In the genomic region with DNA sequence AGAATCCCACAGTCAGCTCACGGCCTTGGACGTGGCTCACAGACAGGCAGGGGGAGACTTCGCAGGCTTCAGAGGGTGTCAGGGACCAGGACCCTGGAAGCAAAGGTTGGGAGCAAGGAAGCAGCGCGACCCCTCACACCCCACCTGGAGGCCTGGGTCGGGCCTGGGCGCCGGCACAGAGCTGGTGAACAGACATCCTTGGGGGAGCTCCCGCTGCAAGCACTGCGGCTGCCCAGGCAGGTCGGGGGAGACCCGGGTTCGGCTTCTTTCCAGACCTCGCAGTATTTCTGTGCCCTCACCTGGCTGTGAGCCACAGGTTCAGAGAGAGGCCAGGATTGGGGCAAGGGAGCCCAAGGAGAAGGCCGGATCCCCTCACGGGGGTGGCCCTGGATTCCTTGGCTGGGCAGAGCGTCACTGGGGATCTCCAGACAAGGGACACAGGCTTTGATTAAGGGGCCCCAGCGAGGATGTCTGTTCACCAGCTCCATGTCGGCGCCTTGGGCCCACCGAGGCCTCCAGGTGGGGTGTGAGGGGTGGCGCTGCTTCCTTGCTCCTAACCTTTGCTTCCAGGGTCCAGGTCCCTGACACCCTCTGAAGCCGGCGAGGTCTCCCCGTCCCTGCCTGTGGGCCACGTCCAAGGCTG, we compare ENCODE assay signal across 37 cellular contexts. TPM values are rescaled to one million over a fixed set of nuclear protein-coding genes. Genes with fewer than 3 reads are reported as not detected.
DNase-seq lines count a peak whose midpoint lies in the region; ATAC-seq and TF ChIP-seq lines count a peak whose summit lies in the region.
"Had no signal": no experiment of that assay in that cellular context is flagged by ENCODE, and none has a peak within 500 bp of the region (broad histone marks: within the 10 kb centered on the region; RNA-seq: fewer than 3 reads in every experiment).

No MANE protein-coding gene starts in this region.

- H3K27ac ChIP-seq in foreskin keratinocyte (peak overlapping the region; percentile 41), mesendoderm (ENCODE audit: low read depth, low read length) (no peak overlapping the region), suprapubic skin (no peak overlapping the region), upper lobe of right lung (no peak overlapping the region)
- H3K27ac ChIP-seq in naive thymus-derived CD4-positive, alpha-beta T cell (ENCODE audit: low read depth, low read length): no peak overlapping the region
- H3K27ac ChIP-seq: C4-2B, GM23248, heart left ventricle, left ventricle myocardium inferior, upper lobe of left lung had no signal

- no peaks in the 10 kb centered on the region for H3K36me3 Mint-ChIP-seq in naive thymus-derived CD4-positive, alpha-beta T cell
- H3K36me3 Mint-ChIP-seq: IgD-negative memory B cell had no signal

- TF ChIP-seq EP300 in suprapubic skin (IDR thresholded peaks at IDR 0.05): no peak

- peak overlapping the region; percentile 83 for H3K4ac ChIP-seq in mesendoderm (ENCODE audit: low read depth, low read length)

- no peaks in the 10 kb centered on the region for H3K79me2 ChIP-seq in mesendoderm (ENCODE audit: control insufficient read depth, insufficient read depth, low read length)

- peak overlapping the region; percentile 5 for H2BK5ac ChIP-seq in mesendoderm (ENCODE audit: low read length)

- peak; percentile 59 for DNase-seq in activated effector memory CD4-positive, alpha-beta T cell treated with anti-CD3 and anti-CD28 coated beads, Interleukin-2, amount 50 U/mL, for 16 hours
- DNase-seq in activated effector memory CD4-positive, alpha-beta T cell treated with Interleukin-2 at 50 U/mL for 16 hours: no peak
- DNase-seq in foreskin keratinocyte (no peak), mesendoderm (no peak), suprapubic skin (ENCODE audit: low spot score in 2 of 2) (no peak), upper lobe of right lung (no peak)
- DNase-seq in naive thymus-derived CD4-positive, alpha-beta T cell: no peak
- DNase-seq in activated CD4-positive, alpha-beta T cell treated with anti-CD3 and anti-CD28 coated beads, Interleukin-2, amount 50 U/mL, for 4 hours: no peak
- DNase-seq: 8988T; activated CD4-positive, alpha-beta T cell treated with anti-CD3 and anti-CD28 coated beads for 4 hours; activated naive CD4-positive, alpha-beta T cell treated with anti-CD3 and anti-CD28 coated beads for 36 hours; activated T-cell treated with anti-CD3 and anti-CD28 coated beads, Interleukin-2, amount 50 U/mL, for 4 hours; central memory CD4-positive, alpha-beta T cell; DMS79; effector memory CD8-positive, alpha-beta T cell; erythroblast; GDM1; GM23248; heart left ventricle; left ventricle myocardium inferior; MV-4-11; NCI-H1436 treated with DMSO at 0.1 percent for 48 hours; NCI-H446; NCI-H774; SIG-M5; stimulated activated naive B cell treated with anti-CD40 and anti-IgM and Interleukin-4, amounts not matched to agents 10 μg/mL and 1 μg/mL and 100 μg/mL, for 72 hours; substantia nigra; SW 1271 had no signal

- no peaks in the 10 kb centered on the region for H3K9me3 ChIP-seq in suprapubic skin
- no peaks in the 10 kb centered on the region for H3K9me3 ChIP-seq in upper lobe of right lung
- no peaks in the 10 kb centered on the region for H3K9me3 ChIP-seq in naive thymus-derived CD4-positive, alpha-beta T cell (ENCODE audit: control insufficient read depth in 2 of 3, low read length in 3 of 3)
- H3K9me3 ChIP-seq: upper lobe of left lung had no signal

- peak overlapping the region; percentile 64 for H3K18ac ChIP-seq in mesendoderm (ENCODE audit: low read length)

- H3K4me3 ChIP-seq in mesendoderm (ENCODE audit: low read length) (peak overlapping the region; percentile 1), suprapubic skin (peak overlapping the region; percentile 21), upper lobe of right lung (no peak overlapping the region)
- no peak overlapping the region for H3K4me3 ChIP-seq in naive thymus-derived CD4-positive, alpha-beta T cell (ENCODE audit: low read length)
- H3K4me3 ChIP-seq: GM23248, heart left ventricle, left ventricle myocardium inferior, upper lobe of left lung had no signal

- ATAC-seq in foreskin keratinocyte (no peak), upper lobe of right lung (no peak)
- ATAC-seq in naive thymus-derived CD4-positive, alpha-beta T cell: no peak
- ATAC-seq: activated T-cell treated with anti-CD3 and anti-CD28 coated beads, Interleukin-2, amount 50 U/mL, for 4 hours; effector memory CD8-positive, alpha-beta T cell; stimulated activated naive B cell treated with anti-CD40 and anti-IgM and Interleukin-4, amounts not matched to agents 10 μg/mL and 1 μg/mL and 100 μg/mL, for 72 hours had no signal

- H3K23ac ChIP-seq in mesendoderm (ENCODE audit: low read length): peak overlapping the region; percentile 89

- no peak overlapping the region for H3K4me3 Mint-ChIP-seq in naive thymus-derived CD4-positive, alpha-beta T cell
- H3K4me3 Mint-ChIP-seq: activated naive CD4-positive, alpha-beta T cell treated with anti-CD3 and anti-CD28 coated beads for 36 hours; activated T-cell treated with anti-CD3 and anti-CD28 coated beads, Interleukin-2, amount 50 U/mL, for 4 hours; effector memory CD8-positive, alpha-beta T cell; IgD-negative memory B cell; stimulated activated naive B cell treated with anti-CD40 and anti-IgM and Interleukin-4, amounts not matched to agents 10 μg/mL and 1 μg/mL and 100 μg/mL, for 72 hours had no signal

- H3K4me1 Mint-ChIP-seq in naive thymus-derived CD4-positive, alpha-beta T cell: peaks cover 0 to 2% (median 0%) of the 10 kb centered on the region in 7 donors
- H3K4me1 Mint-ChIP-seq: IgD-negative memory B cell had no signal

- H3K27me3 Mint-ChIP-seq in naive thymus-derived CD4-positive, alpha-beta T cell: peaks cover 4 to 20% (median 6%) of the 10 kb centered on the region in 5 donors

- H3K56ac ChIP-seq in mesendoderm (ENCODE audit: low read length): peak overlapping the region; percentile 88

- H3K4me2 ChIP-seq in mesendoderm (ENCODE audit: low read length): peak overlapping the region; percentile 39

- POLR2A ChIA-PET in naive thymus-derived CD4-positive, alpha-beta T cell (lab: Charles Lee): no interaction called here

- H3K4me1 ChIP-seq in foreskin keratinocyte: peaks cover 14% of the 10 kb centered on the region
- peaks cover 4% of the 10 kb centered on the region for H3K4me1 ChIP-seq in mesendoderm (ENCODE audit: control insufficient read depth, low read depth, low read length)
- peaks cover 27% of the 10 kb centered on the region for H3K4me1 ChIP-seq in suprapubic skin
- H3K4me1 ChIP-seq in upper lobe of right lung: no peaks in the 10 kb centered on the region
- no peaks in the 10 kb centered on the region for H3K4me1 ChIP-seq in naive thymus-derived CD4-positive, alpha-beta T cell (ENCODE audit: control insufficient read depth in 2 of 2, insufficient read depth in 2 of 2, low read length in 2 of 2)
- H3K4me1 ChIP-seq: upper lobe of left lung had no signal

- no peak overlapping the region for H4K5ac ChIP-seq in mesendoderm (ENCODE audit: low read length)

- intact Hi-C loops in upper lobe of right lung (cut with DNase I): no loop called here
- intact Hi-C loops in naive thymus-derived CD4-positive, alpha-beta T cell (cut with micrococcal nuclease): no loop called here

- H3K79me1 ChIP-seq in mesendoderm (ENCODE audit: low read length): no peaks in the 10 kb centered on the region

- H3K27me3 ChIP-seq in foreskin keratinocyte: no peaks in the 10 kb centered on the region
- H3K27me3 ChIP-seq in mesendoderm (ENCODE audit: insufficient read depth, low read length, poor library complexity): no peaks in the 10 kb centered on the region
- peaks cover 31% of the 10 kb centered on the region for H3K27me3 ChIP-seq in suprapubic skin
- H3K27me3 ChIP-seq in upper lobe of right lung: peaks cover 4% of the 10 kb centered on the region
- no peaks in the 10 kb centered on the region for H3K27me3 ChIP-seq in naive thymus-derived CD4-positive, alpha-beta T cell (ENCODE audit: control insufficient read depth in 2 of 2, insufficient read depth in 2 of 2, low read length in 2 of 2)
- H3K27me3 ChIP-seq: upper lobe of left lung had no signal

- no peaks in the 10 kb centered on the region for H3K36me3 ChIP-seq in mesendoderm (ENCODE audit: control insufficient read depth, insufficient read depth, low read length)
- H3K36me3 ChIP-seq in suprapubic skin: no peaks in the 10 kb centered on the region
- H3K36me3 ChIP-seq in upper lobe of right lung: no peaks in the 10 kb centered on the region
- no peaks in the 10 kb centered on the region for H3K36me3 ChIP-seq in naive thymus-derived CD4-positive, alpha-beta T cell (ENCODE audit: control insufficient read depth in 2 of 3, insufficient read depth in 3 of 3, low read length in 3 of 3)
- H3K36me3 ChIP-seq: heart left ventricle, left ventricle myocardium inferior, upper lobe of left lung had no signal

- CTCF ChIA-PET in naive thymus-derived CD4-positive, alpha-beta T cell (lab: Charles Lee): no interaction called here

- no CpG with 5 or more reads among the region's 26 CpGs for WGBS in mesendoderm (ENCODE audit: extremely low coverage, insufficient coverage, low lambda C conversion rate)
- WGBS in suprapubic skin: 25% methylated on average over 16 of the region's 26 CpGs

- peak overlapping the region; percentile 70 for H3K9ac ChIP-seq in mesendoderm (ENCODE audit: low read length)
- H3K9ac ChIP-seq: GM23248 had no signal

- peak overlapping the region; percentile 69 for H2AK5ac ChIP-seq in mesendoderm (ENCODE audit: low read length)

- H3K27ac Mint-ChIP-seq in naive thymus-derived CD4-positive, alpha-beta T cell: no peak overlapping the region
- H3K27ac Mint-ChIP-seq: activated naive CD4-positive, alpha-beta T cell treated with anti-CD3 and anti-CD28 coated beads for 36 hours; effector memory CD8-positive, alpha-beta T cell; IgD-negative memory B cell; stimulated activated naive B cell treated with anti-CD40 and anti-IgM and Interleukin-4, amounts not matched to agents 10 μg/mL and 1 μg/mL and 100 μg/mL, for 72 hours had no signal

- H2BK120ac ChIP-seq in mesendoderm (ENCODE audit: low read depth, low read length): no peak overlapping the region

- peaks cover 0 to 3% (median 0%) of the 10 kb centered on the region in 11 donors for H3K9me3 Mint-ChIP-seq in naive thymus-derived CD4-positive, alpha-beta T cell
- H3K9me3 Mint-ChIP-seq: activated naive CD4-positive, alpha-beta T cell treated with anti-CD3 and anti-CD28 coated beads for 36 hours; activated T-cell treated with anti-CD3 and anti-CD28 coated beads, Interleukin-2, amount 50 U/mL, for 4 hours; effector memory CD8-positive, alpha-beta T cell; IgD-negative memory B cell; stimulated activated naive B cell treated with anti-CD40 and anti-IgM and Interleukin-4, amounts not matched to agents 10 μg/mL and 1 μg/mL and 100 μg/mL, for 72 hours had no signal

- H2BK15ac ChIP-seq in mesendoderm (replicated peaks; ENCODE audit: low read depth): no peak overlapping the region

- H4K8ac ChIP-seq in mesendoderm (ENCODE audit: low read depth, low read length): no peak overlapping the region

- no peak for TF ChIP-seq POLR2A in suprapubic skin (IDR thresholded peaks at IDR 0.05)

- TF ChIP-seq CTCF in foreskin keratinocyte (conservative IDR thresholded peaks at IDR 0.05): no peak
- TF ChIP-seq CTCF in suprapubic skin (IDR thresholded peaks at IDR 0.05): no peak
- TF ChIP-seq CTCF in upper lobe of right lung (IDR thresholded peaks at IDR 0.05): no peak

RNA-seq across cellular contexts. Expression of a gene that starts 37.9 kb away (rescaled TPM):
- total RNA-seq in foreskin keratinocyte (not detected in 2 replicates), suprapubic skin (under 1 TPM in 3 of 4 donors, not detected in 1; 0.21 to 0.59 (median 0.32) TPM), upper lobe of right lung (0.23 TPM)
- polyA plus RNA-seq in foreskin keratinocyte: not detected in 2 replicates
- polyA plus RNA-seq in mesendoderm (2013, experiment 1 of 2): 1.7 TPM
- 1.5 TPM for polyA plus RNA-seq in mesendoderm (2013, experiment 2 of 2)
- total RNA-seq in naive thymus-derived CD4-positive, alpha-beta T cell: not detected
- polyA plus RNA-seq in naive thymus-derived CD4-positive, alpha-beta T cell: under 1 TPM in 1 of 2 donors, not detected in 1; 0.07 TPM
- total RNA-seq: activated CD8-positive, alpha-beta memory T cell treated with anti-CD3 and anti-CD28 coated beads for 36 hours; activated naive CD4-positive, alpha-beta T cell treated with anti-CD3 and anti-CD28 coated beads for 36 hours; activated T-cell treated with anti-CD3 and anti-CD28 coated beads, Interleukin-2, amount 50 U/mL, for 4 hours; GM23248; mesenteric fat pad; myocyte; renal cortical epithelial cell had no signal
- polyA plus RNA-seq: GM23248, IgD-negative memory B cell had no signal

RNA-seq across cellular contexts. Expression of a gene that starts 52.3 kb away (rescaled TPM):
- total RNA-seq in foreskin keratinocyte (not detected in 2 replicates), suprapubic skin (1 to 10 TPM in 2 of 4 donors, not detected in 2; 1.3 to 2.9 TPM), upper lobe of right lung (not detected)
- polyA plus RNA-seq in foreskin keratinocyte: not detected in 2 replicates
- not detected for polyA plus RNA-seq in mesendoderm (2013, experiment 1 of 2)
- 0.04 TPM for polyA plus RNA-seq in mesendoderm (2013, experiment 2 of 2)
- not detected for total RNA-seq in naive thymus-derived CD4-positive, alpha-beta T cell
- not detected for polyA plus RNA-seq in naive thymus-derived CD4-positive, alpha-beta T cell
- total RNA-seq: activated CD8-positive, alpha-beta memory T cell treated with anti-CD3 and anti-CD28 coated beads for 36 hours; activated naive CD4-positive, alpha-beta T cell treated with anti-CD3 and anti-CD28 coated beads for 36 hours; activated T-cell treated with anti-CD3 and anti-CD28 coated beads, Interleukin-2, amount 50 U/mL, for 4 hours; GM23248; heart left ventricle; left ventricle myocardium inferior; mesenteric fat pad; myocyte; omental fat pad; renal cortical epithelial cell; upper lobe of left lung had no signal
- polyA plus RNA-seq: adipose tissue, GM23248, heart left ventricle, IgD-negative memory B cell had no signal

RNA-seq across cellular contexts. Expression of a gene that starts 52.4 kb away (rescaled TPM):
- total RNA-seq in foreskin keratinocyte (52.5 and 55.4 TPM in 2 replicates), suprapubic skin (100 to 1,000 TPM in 2 of 4 donors, 10 to 100 TPM in 2; 62.5 to 126 (median 91.6) TPM), upper lobe of right lung (78.8 TPM)
- 26.4 and 30.1 TPM in 2 replicates for polyA plus RNA-seq in foreskin keratinocyte
- 73.0 TPM for polyA plus RNA-seq in mesendoderm (2013, experiment 1 of 2)
- polyA plus RNA-seq in mesendoderm (2013, experiment 2 of 2): 72.2 TPM
- 100 to 1,000 TPM; 108 to 150 (median 129) TPM for total RNA-seq in naive thymus-derived CD4-positive, alpha-beta T cell
- 10 to 100 TPM; 50.7 to 65.8 TPM for polyA plus RNA-seq in naive thymus-derived CD4-positive, alpha-beta T cell

Comparison
In these comparisons a context has a peak if more than half of its experiments do, and no peak if none do; other contexts are left out.
1. H3K4me3 ChIP-seq: peak in mesendoderm (single experiment) and suprapubic skin (single experiment); none in upper lobe of right lung (single experiment) and naive thymus-derived CD4-positive, alpha-beta T cell (single experiment).